In genomic region chr14:75577724-75578098, GRCh38 we compare ENCODE assay signal across 8 cellular contexts. TPM values are rescaled to one million over a fixed set of nuclear protein-coding genes. Genes with fewer than 3 reads are reported as not detected.
DNase-seq lines count a peak whose midpoint lies in the region; ATAC-seq and TF ChIP-seq lines count a peak whose summit lies in the region.

No MANE protein-coding gene starts in this region.

- intact Hi-C loops in left lung (cut with DNase I): loop anchor here in 1 of 2 donors (2.0 kb wide), 1 partner anchor 77 kb away; no protein-coding TSS in a partner anchor

- H3K27ac Mint-ChIP-seq in activated CD4-positive, alpha-beta T cell treated with anti-CD3 and anti-CD28 coated beads, Interleukin-2, amount 10 ng/mL, durations not matched to agents 7 days and 5 days: peak overlapping the region; percentile 66

- no peaks in the 10 kb centered on the region for H3K36me3 ChIP-seq in left lung

- no peaks in the 10 kb centered on the region for H3K9me3 ChIP-seq in left lung

- H3K27me3 Mint-ChIP-seq in activated CD4-positive, alpha-beta T cell treated with anti-CD3 and anti-CD28 coated beads, Interleukin-2, amount 10 ng/mL, durations not matched to agents 7 days and 5 days: peaks cover 4% of the 10 kb centered on the region

- peak overlapping the region; percentile 82 for H3K4me3 Mint-ChIP-seq in activated CD4-positive, alpha-beta T cell treated with anti-CD3 and anti-CD28 coated beads, Interleukin-2, amount 10 ng/mL, durations not matched to agents 7 days and 5 days

- peaks cover 4 to 27% of the 10 kb centered on the region in 2 donors for H3K4me1 ChIP-seq in left lung

- no peaks in the 10 kb centered on the region for H3K27me3 ChIP-seq in left lung

- peak; percentile 54 to 78 for TF ChIP-seq CTCF in left lung (IDR thresholded peaks at IDR 0.05)

- ATAC-seq in GM18498 (IDR thresholded peaks at IDR 0.05; ENCODE audit: unreplicated experiment) (peak; percentile 86), HG03064 (IDR thresholded peaks at IDR 0.05; ENCODE audit: low read depth, unreplicated experiment) (peak; percentile 83), left lung (peak; percentile 89)

- CTCF ChIA-PET in activated CD4-positive, alpha-beta T cell treated with anti-CD3 and anti-CD28 coated beads, Interleukin-2, amount 10 ng/mL, durations not matched to agents 7 days and 5 days (lab: Charles Lee): interaction anchor here (0.6 to 4.3 kb wide), 28 partner anchors 9 to 1653 kb away, joined by 3 to 42 read pairs (median 4); no protein-coding TSS in a partner anchor

- peak overlapping the region; percentile 79 to 88 for H3K27ac ChIP-seq in left lung

- peak overlapping the region; percentile 49 to 72 for H3K4me3 ChIP-seq in left lung

- peaks cover 21% of the 10 kb centered on the region for H3K4me1 Mint-ChIP-seq in activated CD4-positive, alpha-beta T cell treated with anti-CD3 and anti-CD28 coated beads, Interleukin-2, amount 10 ng/mL, durations not matched to agents 7 days and 5 days

- no peaks in the 10 kb centered on the region for H3K36me3 Mint-ChIP-seq in activated CD4-positive, alpha-beta T cell treated with anti-CD3 and anti-CD28 coated beads, Interleukin-2, amount 10 ng/mL, durations not matched to agents 7 days and 5 days (ENCODE audit: low read depth)

- POLR2A ChIA-PET in activated CD4-positive, alpha-beta T cell treated with anti-CD3 and anti-CD28 coated beads, Interleukin-2, amount 10 ng/mL, durations not matched to agents 7 days and 5 days (lab: Charles Lee): interaction anchor here (0.5 kb wide), 1 partner anchor 290 kb away, joined by 3 read pairs; no protein-coding TSS in a partner anchor

- peak; percentile 69 for DNase-seq in 8988T
- DNase-seq in NCI-H524 (lab: John Stamatoyannopoulos, UW): peak; percentile 70 to 89
- DNase-seq in activated CD4-positive, alpha-beta T cell treated with anti-CD3 and anti-CD28 coated beads, Interleukin-2, amount 10 ng/mL, durations not matched to agents 7 days and 5 days: peak; percentile 78
- DNase-seq in dermis microvascular lymphatic vessel endothelial cell (ENCODE audit: low read depth in 2 of 2): peak; percentile 54 to 84
- peak; percentile 90 to 92 for DNase-seq in left lung
- DNase-seq in stimulated activated CD4-positive, alpha-beta T cell treated with anti-CD3 and anti-CD28 coated beads, Interleukin-2, amount 100 ng/mL, for 4 hours (ENCODE audit: low read depth): peak; percentile 50

- no peaks in the 10 kb centered on the region for H3K9me3 Mint-ChIP-seq in activated CD4-positive, alpha-beta T cell treated with anti-CD3 and anti-CD28 coated beads, Interleukin-2, amount 10 ng/mL, durations not matched to agents 7 days and 5 days

RNA-seq across cellular contexts. Expression of gene FLVCR2, which starts 0.7 kb away (rescaled TPM):
- total RNA-seq in activated CD4-positive, alpha-beta T cell treated with anti-CD3 and anti-CD28 coated beads, Interleukin-2, amount 10 ng/mL, durations not matched to agents 7 days and 5 days: 1 to 10 TPM; 1.1 to 6.2 TPM
- total RNA-seq in dermis microvascular lymphatic vessel endothelial cell (1.6 and 1.8 TPM in 2 replicates), left lung (10 to 100 TPM; 20.2 to 30.9 TPM)

RNA-seq across cellular contexts. Expression of gene BATF, which starts 55.4 kb away (rescaled TPM):
- total RNA-seq in activated CD4-positive, alpha-beta T cell treated with anti-CD3 and anti-CD28 coated beads, Interleukin-2, amount 10 ng/mL, durations not matched to agents 7 days and 5 days: 10 to 100 TPM; 39.4 to 41.0 TPM
- total RNA-seq in dermis microvascular lymphatic vessel endothelial cell (5.7 and 6.2 TPM in 2 replicates), left lung (10 to 100 TPM in 1 of 2 donors, 1 to 10 TPM in 1; 4.3 to 19.6 TPM)

Comparison
In these comparisons a context has a peak if more than half of its experiments do, and no peak if none do; other contexts are left out.
1. Peak in every context shown above with its lines: DNase-seq, ATAC-seq, H3K4me3 ChIP-seq and H3K27ac ChIP-seq.